20 cellular contexts compared by ENCODE assay signal in genomic region chr6:56579155-56579851, GRCh38.
"Had no signal": no experiment of that assay in that cellular context is flagged by ENCODE, and none has a peak within 500 bp of the region (broad histone marks: within the 10 kb centered on the region; RNA-seq: fewer than 3 reads in every experiment).

No MANE protein-coding gene starts in this region.

- H3K4me3 Mint-ChIP-seq: activated CD4-positive, alpha-beta memory T cell treated with anti-CD3 and anti-CD28 coated beads for 36 hours; activated CD4-positive, alpha-beta T cell treated with anti-CD3 and anti-CD28 coated beads for 36 hours; activated naive CD8-positive, alpha-beta T cell; activated T-helper 1 cell treated with anti-CD3 and anti-CD28 coated beads, Interleukin-12 subunit alpha, Interleukin-12 subunit beta, Interleukin-2, Interleukin-4 antibody, amounts not matched to agents 30 ng/mL and 10 ng/mL and 1 ng/mL, durations not matched to agents 14 hours and 24 hours and 36 hours; immature natural killer cell; neural crest cell; stimulated activated naive CD8-positive, alpha-beta T cell treated with anti-CD3 and anti-CD28 coated beads, Interleukin-15, Interleukin-2, amounts not matched to agents 100 ng/mL and 50 ng/mL, for 24 hours had no signal

- H3K27me3 ChIP-seq: heart right ventricle, transverse colon, uterus had no signal

- H3K36me3 ChIP-seq: transverse colon, uterus had no signal

- H3K4me1 ChIP-seq: transverse colon, uterus had no signal

- H3K9me3 Mint-ChIP-seq: activated CD4-positive, alpha-beta memory T cell treated with anti-CD3 and anti-CD28 coated beads for 36 hours; activated T-helper 1 cell treated with anti-CD3 and anti-CD28 coated beads, Interleukin-12 subunit alpha, Interleukin-12 subunit beta, Interleukin-2, Interleukin-4 antibody, amounts not matched to agents 30 ng/mL and 10 ng/mL and 1 ng/mL, durations not matched to agents 14 hours and 24 hours and 36 hours; stimulated activated naive CD8-positive, alpha-beta T cell treated with anti-CD3 and anti-CD28 coated beads, Interleukin-15, Interleukin-2, amounts not matched to agents 100 ng/mL and 50 ng/mL, for 24 hours had no signal

- H3K9me3 ChIP-seq: heart right ventricle, left ventricle myocardium inferior, transverse colon, uterus had no signal

- FAIRE-seq: endometrium had no signal

- H3K4me3 ChIP-seq: heart right ventricle, left ventricle myocardium inferior, skin epidermis, transverse colon, uterus had no signal

- DNase-seq: activated CD4-positive, alpha-beta memory T cell treated with anti-CD3 and anti-CD28 coated beads for 36 hours; activated CD4-positive, alpha-beta T cell treated with anti-CD3 and anti-CD28 coated beads for 36 hours; activated T-cell treated with anti-CD3 and anti-CD28 coated beads for 4 hours; heart right ventricle; immature natural killer cell; kidney glomerular epithelial cell; left ventricle myocardium inferior; right cardiac atrium; stimulated activated CD4-positive, alpha-beta T cell treated with anti-CD3 and anti-CD28 coated beads, Interleukin-15, amount 100 ng/mL, for 24 hours; stimulated activated CD4-positive, alpha-beta T cell treated with anti-CD3 and anti-CD28 coated beads, Interleukin-2, amount 100 ng/mL, for 48 hours; T-helper 2 cell; transverse colon; uterus had no signal

- H3K4me1 Mint-ChIP-seq: activated CD4-positive, alpha-beta T cell treated with anti-CD3 and anti-CD28 coated beads for 36 hours; immature natural killer cell had no signal

- H3K27ac Mint-ChIP-seq: activated CD4-positive, alpha-beta memory T cell treated with anti-CD3 and anti-CD28 coated beads for 36 hours; activated CD4-positive, alpha-beta T cell treated with anti-CD3 and anti-CD28 coated beads for 36 hours; activated naive CD8-positive, alpha-beta T cell; activated T-helper 1 cell treated with anti-CD3 and anti-CD28 coated beads, Interleukin-12 subunit alpha, Interleukin-12 subunit beta, Interleukin-2, Interleukin-4 antibody, amounts not matched to agents 30 ng/mL and 10 ng/mL and 1 ng/mL, durations not matched to agents 14 hours and 24 hours and 36 hours; immature natural killer cell; progenitor cell of endocrine pancreas; stimulated activated naive CD8-positive, alpha-beta T cell treated with anti-CD3 and anti-CD28 coated beads, Interleukin-15, Interleukin-2, amounts not matched to agents 100 ng/mL and 50 ng/mL, for 24 hours had no signal

- ATAC-seq: activated CD4-positive, alpha-beta T cell treated with anti-CD3 and anti-CD28 coated beads for 36 hours; heart right ventricle; right cardiac atrium had no signal

- H3K36me3 Mint-ChIP-seq: activated CD4-positive, alpha-beta memory T cell treated with anti-CD3 and anti-CD28 coated beads for 36 hours; activated naive CD8-positive, alpha-beta T cell; immature natural killer cell had no signal

- H3K27ac ChIP-seq: heart right ventricle, left ventricle myocardium inferior, skin epidermis, transverse colon, uterus had no signal

- H3K27me3 Mint-ChIP-seq: activated CD4-positive, alpha-beta T cell treated with anti-CD3 and anti-CD28 coated beads for 36 hours; activated naive CD8-positive, alpha-beta T cell; progenitor cell of endocrine pancreas; stimulated activated naive CD8-positive, alpha-beta T cell treated with anti-CD3 and anti-CD28 coated beads, Interleukin-15, Interleukin-2, amounts not matched to agents 100 ng/mL and 50 ng/mL, for 24 hours had no signal
